Comparison of ENCODE assay signal across 24 cellular contexts in the genomic region with DNA sequence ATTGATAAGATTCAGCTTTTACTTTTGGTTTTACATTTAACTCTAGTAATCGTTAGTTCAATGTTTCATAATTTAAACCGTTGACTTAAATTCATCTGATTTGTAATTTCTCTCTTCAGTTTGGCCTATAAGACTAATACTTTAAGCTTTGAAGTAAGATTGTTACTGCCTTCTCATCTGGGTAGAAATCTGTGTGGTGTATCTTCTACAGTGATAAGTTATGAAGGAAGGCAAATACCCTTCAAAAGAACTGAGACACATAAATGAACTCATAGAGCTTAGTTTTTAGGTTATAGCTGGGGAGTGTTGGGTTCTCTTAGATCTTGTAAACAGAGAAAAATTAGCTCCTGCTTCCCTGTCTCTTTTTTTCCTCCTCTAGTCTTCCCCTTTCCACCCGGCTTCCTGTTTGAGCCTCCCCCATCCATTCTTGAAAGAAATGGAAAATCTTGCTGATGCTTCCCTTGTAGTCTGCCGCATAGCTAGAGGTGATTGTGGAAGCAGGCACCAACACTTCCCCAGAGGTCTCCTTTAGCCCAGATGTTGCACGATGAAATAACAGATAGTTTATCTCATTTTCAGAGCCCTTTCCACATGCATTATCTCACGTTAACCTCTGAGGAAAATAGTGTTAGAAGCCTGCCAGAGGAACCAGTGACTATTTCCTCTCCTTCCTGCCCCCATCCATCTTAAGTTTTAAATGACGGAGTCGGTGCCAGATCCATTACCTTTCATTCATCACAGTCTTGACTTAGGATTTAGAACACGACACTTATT. TPM values are rescaled to one million over a fixed set of nuclear protein-coding genes. Genes with fewer than 3 reads are reported as not detected.
DNase-seq lines count a peak whose midpoint lies in the region; ATAC-seq, FAIRE-seq and TF ChIP-seq lines count a peak whose summit lies in the region.
"Had no signal": no experiment of that assay in that cellular context is flagged by ENCODE, and none has a peak within 500 bp of the region (broad histone marks: within the 10 kb centered on the region; RNA-seq: fewer than 3 reads in every experiment).

No MANE protein-coding gene starts in this region.

- H3K4me3 ChIP-seq in GM23338 = no peak overlapping the region
- H3K4me3 ChIP-seq in astrocyte (ENCODE audit: insufficient read depth, low read depth, low read length) = no peak overlapping the region
- H3K4me3 ChIP-seq: mucosa of descending colon, SJSA1 had no signal

- H3K79me2 ChIP-seq in GM23338 (replicated peaks; ENCODE audit: insufficient read depth) (no peaks in the 10 kb centered on the region), astrocyte (ENCODE audit: insufficient read depth, low read length) (peaks cover 9% of the 10 kb centered on the region)

- TF ChIP-seq CTCF in CD14-positive monocyte (IDR thresholded peaks at IDR 0.05) (no peak), GM23338 (conservative IDR thresholded peaks at IDR 0.05; ENCODE audit: low read depth in 2 of 2) (no peak), astrocyte (IDR thresholded peaks at IDR 0.05; ENCODE audit: insufficient read depth, low read depth, low read length) (no peak)

- no peaks in the 10 kb centered on the region for H3K9me3 ChIP-seq in astrocyte (ENCODE audit: insufficient read depth, low read depth, low read length)
- H3K9me3 ChIP-seq: mucosa of descending colon, SJSA1 had no signal

- no peaks in the 10 kb centered on the region for H3K36me3 ChIP-seq in GM23338 (ENCODE audit: insufficient read depth)
- H3K36me3 ChIP-seq in astrocyte (ENCODE audit: insufficient read depth, low read length) = no peaks in the 10 kb centered on the region
- H3K36me3 ChIP-seq: SJSA1 had no signal

- no peak for FAIRE-seq in astrocyte (lab: Jason Lieb, UNC)
- FAIRE-seq: H54, RCC 7860 had no signal

- H3K9me2 ChIP-seq in GM23338 (ENCODE audit: insufficient read depth) = no peaks in the 10 kb centered on the region

- peaks cover 54 to 77% of the 10 kb centered on the region in 2 donors for H3K36me3 Mint-ChIP-seq in CD14-positive monocyte
- H3K36me3 Mint-ChIP-seq in GM23338 (ENCODE audit: low read depth) = peaks cover 3% of the 10 kb centered on the region; the same call in 1 of the 3 replicates
- H3K36me3 Mint-ChIP-seq in astrocyte (ENCODE audit: low read depth, unreplicated experiment) = no peaks in the 10 kb centered on the region
- H3K36me3 Mint-ChIP-seq: type B pancreatic cell had no signal

- H3K4me1 Mint-ChIP-seq in CD14-positive monocyte (peaks cover 19% of the 10 kb centered on the region), GM23338 (peaks cover 37% of the 10 kb centered on the region), astrocyte (ENCODE audit: low read depth, unreplicated experiment) (peaks cover 11% of the 10 kb centered on the region)

- H3K27ac Mint-ChIP-seq in CD14-positive monocyte (peak overlapping the region in 5 of 7 donors; percentile 7 to 78 (median 39)), GM23338 (peak overlapping the region; percentile 29; the same call in 1 of the 2 replicates), astrocyte (ENCODE audit: unreplicated experiment) (peak overlapping the region; percentile 11)
- H3K27ac Mint-ChIP-seq: activated CD4-positive, alpha-beta T cell treated with anti-CD3 and anti-CD28 coated beads, Interleukin-2, amount 10 ng/mL, durations not matched to agents 24 days and 14 days; type B pancreatic cell had no signal

- H3K27ac ChIP-seq in GM23338 (ENCODE audit: low read depth) (no peak overlapping the region), astrocyte (ENCODE audit: low read depth, low read length) (no peak overlapping the region)
- H3K27ac ChIP-seq: SJSA1 had no signal

- H3K9ac ChIP-seq in astrocyte (ENCODE audit: low read length) = no peak overlapping the region

- H4K20me1 ChIP-seq in GM23338 (replicated peaks; ENCODE audit: insufficient read depth) (no peaks in the 10 kb centered on the region), astrocyte (ENCODE audit: insufficient read depth, low read length) (no peaks in the 10 kb centered on the region)

- no peak for ATAC-seq in GM23338
- ATAC-seq in left lobe of liver = peak; percentile 26
- no peak for ATAC-seq in GM19455 (IDR thresholded peaks at IDR 0.05; ENCODE audit: unreplicated experiment)
- ATAC-seq: left colon, mucosa of descending colon had no signal

- H3F3A ChIP-seq in GM23338 (replicated peaks; ENCODE audit: low read depth) = no peaks in the 10 kb centered on the region

- intact Hi-C loops in CD14-positive monocyte (cut with micrococcal nuclease) = no loop called here

- H3K9me3 Mint-ChIP-seq in CD14-positive monocyte (no peaks in the 10 kb centered on the region), GM23338 (no peaks in the 10 kb centered on the region), astrocyte (ENCODE audit: unreplicated experiment) (no peaks in the 10 kb centered on the region)
- H3K9me3 Mint-ChIP-seq: activated CD4-positive, alpha-beta T cell treated with anti-CD3 and anti-CD28 coated beads, Interleukin-2, amount 10 ng/mL, durations not matched to agents 24 days and 14 days; type B pancreatic cell had no signal

- H3K4me2 ChIP-seq in GM23338 = no peak overlapping the region
- no peak overlapping the region for H3K4me2 ChIP-seq in astrocyte (ENCODE audit: low read length)

- H3K4me1 ChIP-seq in GM23338 (ENCODE audit: insufficient read depth) (peaks cover 21% of the 10 kb centered on the region; the same call in 1 of the 2 replicates), astrocyte (ENCODE audit: insufficient read depth, low read length) (peaks cover 3% of the 10 kb centered on the region)

- H3K27me3 Mint-ChIP-seq in CD14-positive monocyte (ENCODE audit: low read depth in 3 of 3) = peaks cover 0 to 4% (median 0%) of the 10 kb centered on the region in 3 donors
- no peaks in the 10 kb centered on the region for H3K27me3 Mint-ChIP-seq in GM23338 (ENCODE audit: insufficient read depth, low read depth, poor library complexity)
- no peaks in the 10 kb centered on the region for H3K27me3 Mint-ChIP-seq in astrocyte (ENCODE audit: low read depth, unreplicated experiment)
- H3K27me3 Mint-ChIP-seq: activated CD4-positive, alpha-beta T cell treated with anti-CD3 and anti-CD28 coated beads, Interleukin-2, amount 10 ng/mL, durations not matched to agents 24 days and 14 days had no signal

- H2AFZ ChIP-seq in GM23338 (no peak overlapping the region), astrocyte (ENCODE audit: low read depth, low read length) (no peak overlapping the region)

- DNase-seq in CD14-positive monocyte (ENCODE audit: low spot score) (no peak), GM23338 (ENCODE audit: low spot score) (no peak), astrocyte (ENCODE audit: low read depth) (no peak), left lobe of liver (ENCODE audit: low spot score) (no peak), amniotic stem cell (lab: John Stamatoyannopoulos, UW) (no peak), OCI-M2 (lab: John Stamatoyannopoulos, UW; ENCODE audit: unreplicated experiment) (no peak)
- no peak for DNase-seq in activated effector memory CD4-positive, alpha-beta T cell treated with Interleukin-2 at 50 U/mL for 16 hours
- DNase-seq: activated CD4-positive, alpha-beta T cell treated with anti-CD3 and anti-CD28 coated beads, Interleukin-2, amount 10 ng/mL, durations not matched to agents 24 days and 14 days; cerebellar nuclear complex; COR-L47; effector CD8-positive, alpha-beta T cell; Kasumi-1; left colon; mucosa of descending colon; NCI-H1092 treated with DMSO at 0.1 percent for 48 hours; NCI-H446 treated with DMSO at 0.1 percent for 48 hours; NK-92 treated with Interleukin-12 subunit alpha and Interleukin-12 subunit beta, amount 100 ng/mL, for 24 hours; stimulated activated CD4-positive, alpha-beta T cell treated with anti-CD3 and anti-CD28 coated beads, Interleukin-4, amount 100 ng/mL, for 1 hour had no signal

- H3K27me3 ChIP-seq in GM23338 (ENCODE audit: insufficient read depth) (no peaks in the 10 kb centered on the region), astrocyte (ENCODE audit: insufficient read depth, low read length) (no peaks in the 10 kb centered on the region)
- H3K27me3 ChIP-seq: SJSA1 had no signal

- H3K4me3 Mint-ChIP-seq in CD14-positive monocyte (peak overlapping the region in 1 of 2 donors; percentile 35), GM23338 (no peak overlapping the region), astrocyte (ENCODE audit: unreplicated experiment) (no peak overlapping the region)
- H3K4me3 Mint-ChIP-seq: activated CD4-positive, alpha-beta T cell treated with anti-CD3 and anti-CD28 coated beads, Interleukin-2, amount 10 ng/mL, durations not matched to agents 24 days and 14 days; type B pancreatic cell had no signal

TF ChIP-seq in GM23338, 12 proteins besides CTCF, POLR2A, EP300 and RAD21 (continues in another document):
- TF ChIP-seq, protein P1, sequence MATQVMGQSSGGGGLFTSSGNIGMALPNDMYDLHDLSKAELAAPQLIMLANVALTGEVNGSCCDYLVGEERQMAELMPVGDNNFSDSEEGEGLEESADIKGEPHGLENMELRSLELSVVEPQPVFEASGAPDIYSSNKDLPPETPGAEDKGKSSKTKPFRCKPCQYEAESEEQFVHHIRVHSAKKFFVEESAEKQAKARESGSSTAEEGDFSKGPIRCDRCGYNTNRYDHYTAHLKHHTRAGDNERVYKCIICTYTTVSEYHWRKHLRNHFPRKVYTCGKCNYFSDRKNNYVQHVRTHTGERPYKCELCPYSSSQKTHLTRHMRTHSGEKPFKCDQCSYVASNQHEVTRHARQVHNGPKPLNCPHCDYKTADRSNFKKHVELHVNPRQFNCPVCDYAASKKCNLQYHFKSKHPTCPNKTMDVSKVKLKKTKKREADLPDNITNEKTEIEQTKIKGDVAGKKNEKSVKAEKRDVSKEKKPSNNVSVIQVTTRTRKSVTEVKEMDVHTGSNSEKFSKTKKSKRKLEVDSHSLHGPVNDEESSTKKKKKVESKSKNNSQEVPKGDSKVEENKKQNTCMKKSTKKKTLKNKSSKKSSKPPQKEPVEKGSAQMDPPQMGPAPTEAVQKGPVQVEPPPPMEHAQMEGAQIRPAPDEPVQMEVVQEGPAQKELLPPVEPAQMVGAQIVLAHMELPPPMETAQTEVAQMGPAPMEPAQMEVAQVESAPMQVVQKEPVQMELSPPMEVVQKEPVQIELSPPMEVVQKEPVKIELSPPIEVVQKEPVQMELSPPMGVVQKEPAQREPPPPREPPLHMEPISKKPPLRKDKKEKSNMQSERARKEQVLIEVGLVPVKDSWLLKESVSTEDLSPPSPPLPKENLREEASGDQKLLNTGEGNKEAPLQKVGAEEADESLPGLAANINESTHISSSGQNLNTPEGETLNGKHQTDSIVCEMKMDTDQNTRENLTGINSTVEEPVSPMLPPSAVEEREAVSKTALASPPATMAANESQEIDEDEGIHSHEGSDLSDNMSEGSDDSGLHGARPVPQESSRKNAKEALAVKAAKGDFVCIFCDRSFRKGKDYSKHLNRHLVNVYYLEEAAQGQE (IDR thresholded peaks at IDR 0.05; ENCODE audit: unreplicated experiment) = no peak
- no peak for TF ChIP-seq ZNF331 (CRISPR knock-in tag; IDR thresholded peaks at IDR 0.05; ENCODE audit: low read depth)

RNA-seq across cellular contexts. Expression of a gene that starts 2.1 kb away (rescaled TPM):
- under 1 TPM in 1 of 2 donors, not detected in 1; 0.14 TPM for polyA plus RNA-seq in CD14-positive monocyte
- 0.42 TPM in 1 of 2 replicates, not detected in the other for total RNA-seq in GM23338 (2014; rRNA removed; shearing (Covaris generic))
- 0.37 and 0.70 TPM in 2 replicates for polyA plus RNA-seq in GM23338 (2016; fragmentation: Nextera tagmentation; extraction: Ambion mirVana)
- total RNA-seq in astrocyte = 23.4 and 26.0 TPM in 2 replicates
- 0.28 TPM for total RNA-seq in left lobe of liver
- total RNA-seq: activated CD4-positive, alpha-beta T cell treated with anti-CD3 and anti-CD28 coated beads, Interleukin-2, amount 10 ng/mL, durations not matched to agents 24 days and 14 days; activated naive CD4-positive, alpha-beta T cell treated with anti-CD3 and anti-CD28 coated beads, Interleukin-2, amount 50 U/mL, for 72 hours had no signal

Comparison
In these comparisons a context has a peak if more than half of its experiments do, and no peak if none do; other contexts are left out.
1. RNA of a gene that starts 2.1 kb away (total RNA-seq): 23.4 to 26.0 TPM in astrocyte; 0.42 TPM in GM23338 and 0.28 TPM in left lobe of liver (single experiment); every median in the first group is over 10 times any median in the second.
2. Peak in every context shown above with its lines, with median percentiles within 50 percentile points of each other: H3K27ac Mint-ChIP-seq.